In genomic region chr16:28320023-28320561, GRCh38 we compare ENCODE assay signal across 1 cellular context.
TF ChIP-seq lines count a peak whose summit lies in the region.

No MANE protein-coding gene starts in this region.

TF ChIP-seq in K562, 482 proteins besides CTCF, POLR2A, EP300 and RAD21 (continued from another document):
- 0 out of 2 replicates have a peak, but pooled peaks have one; percentile 58 for TF ChIP-seq HNRNPL (IDR thresholded peaks at IDR 0.05; ENCODE audit: low read depth, low read length)
- TF ChIP-seq NR4A1 (CRISPR knock-in tag; IDR thresholded peaks at IDR 0.05): no peak
- no peak for TF ChIP-seq NR4A1 (tag; IDR thresholded peaks at IDR 0.05)
TF ChIP-seq in K562: peak in this region for 2.
